In genomic region chr19:11587302-11587972, GRCh38 we compare ENCODE assay signal across 8 cellular contexts. TPM values are rescaled to one million over a fixed set of nuclear protein-coding genes. Genes with fewer than 3 reads are reported as not detected.
A peak's percentile ranks its signal among the peaks of the same experiment; 100 is the strongest.
DNase-seq lines count a peak whose midpoint lies in the region; ATAC-seq and TF ChIP-seq lines count a peak whose summit lies in the region.

No MANE protein-coding gene starts in this region.

- H3K4me1 ChIP-seq in Loucy (ENCODE audit: insufficient read depth, low read length, poor library complexity, severe bottlenecking) (peaks cover 3% of the 10 kb centered on the region), RWPE2 (ENCODE audit: insufficient read depth, poor library complexity, severe bottlenecking) (no peaks in the 10 kb centered on the region), osteoblast (ENCODE audit: insufficient read depth, low read length) (no peaks in the 10 kb centered on the region)

- peak overlapping the region; percentile 47 for H3K9ac ChIP-seq in Loucy (ENCODE audit: low read depth, low read length, poor library complexity, severe bottlenecking)

- no peaks in the 10 kb centered on the region for H3K36me3 Mint-ChIP-seq in activated T-helper 17 cell treated with anti-CD3 and anti-CD28 coated beads, Interleukin-2, amount 50 U/mL, for 72 hours (ENCODE audit: low read depth)

- no peaks in the 10 kb centered on the region for H3F3A ChIP-seq in Loucy (ENCODE audit: low read depth)

- ATAC-seq in RWPE2 (ENCODE audit: low read depth) = peak; percentile 84
- peak; percentile 86 for ATAC-seq in activated T-helper 17 cell treated with anti-CD3 and anti-CD28 coated beads, Interleukin-2, amount 50 U/mL, for 72 hours (replicated peaks)
- ATAC-seq in HG03460 (IDR thresholded peaks at IDR 0.05; ENCODE audit: unreplicated experiment) = no peak

- no peaks in the 10 kb centered on the region for H3K27me3 Mint-ChIP-seq in activated T-helper 17 cell treated with anti-CD3 and anti-CD28 coated beads, Interleukin-2, amount 50 U/mL, for 72 hours

- peak; percentile 90 for TF ChIP-seq CTCF in Loucy (conservative IDR thresholded peaks at IDR 0.05; ENCODE audit: low read length)
- TF ChIP-seq CTCF in RWPE2 (IDR thresholded peaks at IDR 0.05; ENCODE audit: poor library complexity, severe bottlenecking) = peak; percentile 67
- peak; percentile 84 for TF ChIP-seq CTCF in foreskin fibroblast (IDR thresholded peaks at IDR 0.05; ENCODE audit: low read depth, low read length)
- TF ChIP-seq CTCF in osteoblast (IDR thresholded peaks at IDR 0.05; ENCODE audit: extremely low read depth, low read depth, low read length) = peak; percentile 91

- H3K27ac ChIP-seq in RWPE2 (ENCODE audit: poor library complexity, severe bottlenecking) = no peak overlapping the region
- H3K27ac ChIP-seq in osteoblast (ENCODE audit: low read depth, low read length) = no peak overlapping the region

- H3K9me2 ChIP-seq in Loucy (replicated peaks; ENCODE audit: low read depth, low read length) = no peaks in the 10 kb centered on the region

- H3K9me3 Mint-ChIP-seq in activated T-helper 17 cell treated with anti-CD3 and anti-CD28 coated beads, Interleukin-2, amount 50 U/mL, for 72 hours = no peaks in the 10 kb centered on the region

- H3K27me3 ChIP-seq in Loucy (ENCODE audit: insufficient read depth, low read length, poor library complexity, severe bottlenecking) = no peaks in the 10 kb centered on the region
- no peaks in the 10 kb centered on the region for H3K27me3 ChIP-seq in RWPE2 (ENCODE audit: insufficient read depth, poor library complexity, severe bottlenecking)
- H3K27me3 ChIP-seq in osteoblast (ENCODE audit: insufficient read depth, low read length) = no peaks in the 10 kb centered on the region

- DNase-seq in Daoy (ENCODE audit: low read depth) (peak; percentile 74), RWPE2 (ENCODE audit: low spot score) (no peak), foreskin fibroblast (peak; percentile 44 to 84), osteoblast (ENCODE audit: insufficient read length, low spot score, missing footprints) (peak; percentile 90), superior temporal gyrus (ENCODE audit: extremely low spot score) (peak; percentile 82)

- H3K79me2 ChIP-seq in Loucy (ENCODE audit: insufficient read depth, low read length) (no peaks in the 10 kb centered on the region), osteoblast (ENCODE audit: insufficient read depth, low read length) (no peaks in the 10 kb centered on the region)

- peaks cover 9% of the 10 kb centered on the region for H3K4me1 Mint-ChIP-seq in activated T-helper 17 cell treated with anti-CD3 and anti-CD28 coated beads, Interleukin-2, amount 50 U/mL, for 72 hours

- H3K9me3 ChIP-seq in Loucy (ENCODE audit: insufficient read depth, low read depth, low read length) = no peaks in the 10 kb centered on the region
- H3K9me3 ChIP-seq in RWPE2 (ENCODE audit: severe bottlenecking) = no peaks in the 10 kb centered on the region
- no peaks in the 10 kb centered on the region for H3K9me3 ChIP-seq in osteoblast (ENCODE audit: low read depth, low read length)

- no peak overlapping the region for H3K4me3 ChIP-seq in Loucy (ENCODE audit: low read length, poor library complexity, severe bottlenecking)
- H3K4me3 ChIP-seq in RWPE2 (ENCODE audit: severe bottlenecking) = no peak overlapping the region
- no peak overlapping the region for H3K4me3 ChIP-seq in foreskin fibroblast (ENCODE audit: low read depth in 1 of 2, low read length in 2 of 2)
- no peak overlapping the region for H3K4me3 ChIP-seq in osteoblast (ENCODE audit: insufficient read depth, low read length)

- no peak overlapping the region for H3K4me3 Mint-ChIP-seq in activated T-helper 17 cell treated with anti-CD3 and anti-CD28 coated beads, Interleukin-2, amount 50 U/mL, for 72 hours

- H2AFZ ChIP-seq in Loucy (ENCODE audit: low read length) = peak overlapping the region; percentile 71; the same call in 1 of the 2 replicates
- no peak overlapping the region for H2AFZ ChIP-seq in osteoblast (ENCODE audit: low read length)

- H4K20me1 ChIP-seq in Loucy (ENCODE audit: insufficient read depth, low read length, poor library complexity, severe bottlenecking) = no peaks in the 10 kb centered on the region
- H4K20me1 ChIP-seq in osteoblast (ENCODE audit: insufficient read depth, low read length) = no peaks in the 10 kb centered on the region

- H3K4me2 ChIP-seq in Loucy (ENCODE audit: low read depth, low read length, poor library complexity, severe bottlenecking) (peak overlapping the region; percentile 61), osteoblast (ENCODE audit: insufficient read depth, low read length) (peak overlapping the region; percentile 60)

- peak overlapping the region; percentile 56 for H3K27ac Mint-ChIP-seq in activated T-helper 17 cell treated with anti-CD3 and anti-CD28 coated beads, Interleukin-2, amount 50 U/mL, for 72 hours

- no peaks in the 10 kb centered on the region for H3K36me3 ChIP-seq in Loucy (ENCODE audit: insufficient read depth, low read length)
- H3K36me3 ChIP-seq in RWPE2 (ENCODE audit: low read depth) = no peaks in the 10 kb centered on the region
- H3K36me3 ChIP-seq in osteoblast (ENCODE audit: insufficient read depth, low read length) = no peaks in the 10 kb centered on the region

RNA-seq across cellular contexts. Expression of gene ZNF627, which starts 9.8 kb away (rescaled TPM):
- total RNA-seq in Daoy (2014; rRNA removed; shearing (Covaris generic)) = 15.4 and 23.0 TPM in 2 replicates
- total RNA-seq in activated T-helper 17 cell treated with anti-CD3 and anti-CD28 coated beads, Interleukin-2, amount 50 U/mL, for 72 hours = 1 to 10 TPM; 4.6 to 5.9 TPM
- total RNA-seq in osteoblast = 18.9 and 20.3 TPM in 2 replicates

RNA-seq across cellular contexts. Expression of gene ACP5, which starts 10.0 kb away (rescaled TPM):
- 0.45 and 0.97 TPM in 2 replicates for total RNA-seq in Daoy (2014; rRNA removed; shearing (Covaris generic))
- total RNA-seq in activated T-helper 17 cell treated with anti-CD3 and anti-CD28 coated beads, Interleukin-2, amount 50 U/mL, for 72 hours = 10 to 100 TPM; 19.9 to 26.3 TPM
- total RNA-seq in osteoblast = 0.59 and 2.5 TPM in 2 replicates

RNA-seq across cellular contexts. Expression of gene ELOF1, which starts 28.4 kb away (rescaled TPM):
- total RNA-seq in Daoy (2014; rRNA removed; shearing (Covaris generic)) = 79.0 and 99.9 TPM in 2 replicates
- total RNA-seq in activated T-helper 17 cell treated with anti-CD3 and anti-CD28 coated beads, Interleukin-2, amount 50 U/mL, for 72 hours = 10 to 100 TPM; 48.0 to 66.5 TPM
- total RNA-seq in osteoblast = 31.2 and 42.0 TPM in 2 replicates

RNA-seq across cellular contexts. Expression of gene CNN1, which starts 48.8 kb away (rescaled TPM):
- 7.2 and 9.3 TPM in 2 replicates for total RNA-seq in Daoy (2014; rRNA removed; shearing (Covaris generic))
- total RNA-seq in activated T-helper 17 cell treated with anti-CD3 and anti-CD28 coated beads, Interleukin-2, amount 50 U/mL, for 72 hours = not detected
- 7.1 and 9.8 TPM in 2 replicates for total RNA-seq in osteoblast

RNA-seq across cellular contexts. Expression of gene ECSIT, which starts 58.5 kb away (rescaled TPM):
- total RNA-seq in Daoy (2014; rRNA removed; shearing (Covaris generic)) = 66.3 and 96.0 TPM in 2 replicates
- 10 to 100 TPM; 44.2 to 53.3 TPM for total RNA-seq in activated T-helper 17 cell treated with anti-CD3 and anti-CD28 coated beads, Interleukin-2, amount 50 U/mL, for 72 hours
- total RNA-seq in osteoblast = 36.9 and 37.1 TPM in 2 replicates
